ENCODE assay signal across 23 cellular contexts in genomic region chr10:74859546-74859945, GRCh38.
"Had no signal": no experiment of that assay in that cellular context is flagged by ENCODE, and none has a peak within 500 bp of the region (broad histone marks: within the 10 kb centered on the region; RNA-seq: fewer than 3 reads in every experiment).

No MANE protein-coding gene starts in this region.

- H3K4me3 ChIP-seq: SJSA1 had no signal

- H3K36me3 ChIP-seq: SJSA1 had no signal

- H3K27me3 ChIP-seq: SJSA1 had no signal

- H3K4me1 ChIP-seq: SJSA1 had no signal

- DNase-seq: activated CD4-positive, alpha-beta T cell treated with anti-CD3 and anti-CD28 coated beads for 48 hours; activated CD4-positive, alpha-beta T cell treated with anti-CD3 and anti-CD28 coated beads, Interleukin-2, amount 50 U/mL, for 4 hours; activated CD4-positive, CD25-positive, alpha-beta regulatory T cell treated with anti-CD3 and anti-CD28 coated beads, Interleukin-2, amount 50 U/mL, for 72 hours; activated CD8-positive, alpha-beta memory T cell treated with anti-CD3 and anti-CD28 coated beads, Interleukin-2, amount 50 U/mL, for 48 hours; activated CD8-positive, alpha-beta T cell treated with anti-CD3 and anti-CD28 coated beads, Interleukin-2, amount 10 ng/mL, durations not matched to agents 7 days and 5 days; activated effector memory CD4-positive, alpha-beta T cell treated with Interleukin-2 at 50 U/mL for 16 hours; activated naive CD4-positive, alpha-beta T cell treated with anti-CD3 and anti-CD28 coated beads for 36 hours; activated T-cell treated with anti-CD3 and anti-CD28 coated beads, Interleukin-2, amount 50 U/mL, for 1 hour; aorta; central memory CD4-positive, alpha-beta T cell; NCI-H1105; NCI-H1436; NCI-H1694 treated with DMSO at 0.1 percent for 48 hours; NCI-H2029 treated with DMSO at 0.1 percent for 48 hours; NCI-H345; NCI-H510A; NCI-H526 treated with DMSO at 0.1 percent for 48 hours; NK-92 treated with Interleukin-12 subunit alpha and Interleukin-12 subunit beta, amount 100 ng/mL, for 24 hours; PC-3; SHP77; T-helper 17 cell; T-helper 9 cell had no signal

- H3K27ac ChIP-seq: SJSA1 had no signal

- H3K9me3 ChIP-seq: SJSA1 had no signal
